Comparison of ENCODE assay signal across 24 cellular contexts in genomic region chr22:41354979-41355378, GRCh38.
"Had no signal": no experiment of that assay in that cellular context is flagged by ENCODE, and none has a peak within 500 bp of the region (broad histone marks: within the 10 kb centered on the region; RNA-seq: fewer than 3 reads in every experiment).

No MANE protein-coding gene starts in this region.

- H3K27me3 ChIP-seq: ascending aorta, body of pancreas, SJSA1 had no signal

- H3K4me3 Mint-ChIP-seq: activated B cell treated with CpG ODN at 0.5 μM for 24 hours; activated CD4-positive, alpha-beta memory T cell treated with anti-CD3 and anti-CD28 coated beads for 36 hours; activated CD4-positive, alpha-beta T cell treated with anti-CD3 and anti-CD28 coated beads, Interleukin-2, amount 10 ng/mL, durations not matched to agents 7 days and 5 days; activated naive CD4-positive, alpha-beta T cell treated with anti-CD3 and anti-CD28 coated beads, Interleukin-2, amount 10 ng/mL, durations not matched to agents 7 days and 5 days; activated T-helper 17 cell treated with anti-CD3 and anti-CD28 coated beads, Interleukin-2, amount 50 U/mL, for 72 hours; T-helper 1 cell treated with Interleukin-12 subunit alpha and Interleukin-12 subunit beta and Interleukin-4 antibody, amounts not matched to agents 30 μg/mL and 1 μg/mL, for 36 hours had no signal

- H3K27ac ChIP-seq: ascending aorta, body of pancreas, KMS-11, SJSA1 had no signal

- H3K4me3 ChIP-seq: ascending aorta, body of pancreas, SJSA1 had no signal

- H3K4me1 ChIP-seq: ascending aorta, body of pancreas had no signal

- ATAC-seq: activated T-helper 17 cell treated with anti-CD3 and anti-CD28 coated beads, Interleukin-2, amount 50 U/mL, for 72 hours; body of pancreas had no signal

- H3K9ac ChIP-seq: KMS-11 had no signal

- H3K27ac Mint-ChIP-seq: activated B cell treated with CpG ODN at 0.5 μM for 24 hours; activated CD4-positive, alpha-beta memory T cell treated with anti-CD3 and anti-CD28 coated beads for 36 hours; activated CD4-positive, alpha-beta T cell treated with anti-CD3 and anti-CD28 coated beads, Interleukin-2, amount 10 ng/mL, durations not matched to agents 7 days and 5 days; activated naive CD4-positive, alpha-beta T cell treated with anti-CD3 and anti-CD28 coated beads, Interleukin-2, amount 10 ng/mL, durations not matched to agents 7 days and 5 days; activated T-helper 17 cell treated with anti-CD3 and anti-CD28 coated beads, Interleukin-2, amount 50 U/mL, for 72 hours had no signal

- DNase-seq: activated B cell treated with CpG ODN at 0.5 μM for 24 hours; activated CD4-positive, alpha-beta memory T cell treated with anti-CD3 and anti-CD28 coated beads for 36 hours; activated CD4-positive, alpha-beta T cell treated with anti-CD3 and anti-CD28 coated beads for 1 hour; activated CD4-positive, alpha-beta T cell treated with anti-CD3 and anti-CD28 coated beads, Interleukin-2, amount 10 ng/mL, durations not matched to agents 7 days and 5 days; activated gamma-delta T cell; activated naive CD4-positive, alpha-beta T cell treated with anti-CD3 and anti-CD28 coated beads, Interleukin-2, amount 10 ng/mL, durations not matched to agents 7 days and 5 days; activated T-cell treated with anti-CD3 and anti-CD28 coated beads for 4 hours; activated T-cell treated with anti-CD3 and anti-CD28 coated beads, Interleukin-2, amount 50 U/mL, for 48 hours; amniotic stem cell; body of pancreas; NCI-H1092; NCI-H1417; NCI-H1930; NCI-H2171; NCI-H226; NCI-H526; NCI-H82; SHP77 had no signal

- H3K4me1 Mint-ChIP-seq: activated B cell treated with CpG ODN at 0.5 μM for 24 hours; activated CD4-positive, alpha-beta T cell treated with anti-CD3 and anti-CD28 coated beads, Interleukin-2, amount 10 ng/mL, durations not matched to agents 7 days and 5 days; activated naive CD4-positive, alpha-beta T cell treated with anti-CD3 and anti-CD28 coated beads, Interleukin-2, amount 10 ng/mL, durations not matched to agents 7 days and 5 days had no signal

- H3K9me3 ChIP-seq: ascending aorta, body of pancreas, SJSA1 had no signal

- H3K4me2 ChIP-seq: KMS-11 had no signal

- H3K27me3 Mint-ChIP-seq: activated B cell treated with CpG ODN at 0.5 μM for 24 hours; activated CD4-positive, alpha-beta memory T cell treated with anti-CD3 and anti-CD28 coated beads for 36 hours; activated CD4-positive, alpha-beta T cell treated with anti-CD3 and anti-CD28 coated beads, Interleukin-2, amount 10 ng/mL, durations not matched to agents 7 days and 5 days; activated naive CD4-positive, alpha-beta T cell treated with anti-CD3 and anti-CD28 coated beads, Interleukin-2, amount 10 ng/mL, durations not matched to agents 7 days and 5 days; activated T-helper 17 cell treated with anti-CD3 and anti-CD28 coated beads, Interleukin-2, amount 50 U/mL, for 72 hours had no signal

- FAIRE-seq: colon had no signal

- H3K9me3 Mint-ChIP-seq: activated B cell treated with CpG ODN at 0.5 μM for 24 hours; activated CD4-positive, alpha-beta memory T cell treated with anti-CD3 and anti-CD28 coated beads for 36 hours; activated CD4-positive, alpha-beta T cell treated with anti-CD3 and anti-CD28 coated beads, Interleukin-2, amount 10 ng/mL, durations not matched to agents 7 days and 5 days; activated naive CD4-positive, alpha-beta T cell treated with anti-CD3 and anti-CD28 coated beads, Interleukin-2, amount 10 ng/mL, durations not matched to agents 7 days and 5 days; activated T-helper 17 cell treated with anti-CD3 and anti-CD28 coated beads, Interleukin-2, amount 50 U/mL, for 72 hours; T-helper 1 cell treated with Interleukin-12 subunit alpha and Interleukin-12 subunit beta and Interleukin-4 antibody, amounts not matched to agents 30 μg/mL and 1 μg/mL, for 36 hours had no signal
